8 cellular contexts compared by ENCODE assay signal in the genomic region with DNA sequence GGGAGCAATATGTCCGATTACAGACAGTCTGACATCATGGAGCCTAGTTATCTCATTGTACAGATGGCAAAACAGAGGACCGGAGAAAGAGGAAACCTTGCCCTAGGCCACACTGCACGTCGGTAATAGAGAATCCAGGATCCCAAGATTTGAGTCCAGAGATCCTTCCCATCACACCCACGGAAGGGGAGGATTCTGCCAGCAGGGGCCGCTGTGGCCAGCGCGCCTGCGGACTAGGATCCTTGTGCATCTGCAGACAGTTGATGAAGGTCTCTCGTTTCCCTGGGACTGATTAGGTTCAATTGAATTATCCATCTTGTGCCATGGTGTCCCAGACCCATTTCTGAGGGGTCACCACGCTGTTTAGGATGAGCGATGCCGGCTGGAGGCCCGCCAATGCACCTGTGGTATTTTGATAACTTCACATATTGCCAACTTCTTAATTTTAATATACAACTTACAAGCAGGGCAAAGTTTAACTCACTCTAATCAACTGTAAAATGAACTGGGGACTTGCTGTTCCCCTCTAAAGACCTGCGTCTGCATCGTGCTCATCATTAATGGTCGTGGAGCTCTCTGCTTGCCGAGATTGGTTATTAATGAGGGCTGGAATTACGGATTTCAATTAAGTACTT.
DNase-seq lines count a peak whose midpoint lies in the region; ATAC-seq and TF ChIP-seq lines count a peak whose summit lies in the region.

No MANE protein-coding gene starts in this region.

- no peak overlapping the region for H3K4me3 Mint-ChIP-seq in activated CD8-positive, alpha-beta T cell treated with anti-CD3 and anti-CD28 coated beads, Interleukin-2, amount 10 ng/mL, durations not matched to agents 7 days and 5 days

- no peaks in the 10 kb centered on the region for H3K36me3 Mint-ChIP-seq in activated CD8-positive, alpha-beta T cell treated with anti-CD3 and anti-CD28 coated beads, Interleukin-2, amount 10 ng/mL, durations not matched to agents 7 days and 5 days (ENCODE audit: low read depth)

- H3K4me3 ChIP-seq in HEK293 (ENCODE audit: low read depth, low read length) (no peak overlapping the region), prostate gland (no peak overlapping the region)

- ATAC-seq in activated CD8-positive, alpha-beta T cell treated with anti-CD3 and anti-CD28 coated beads, Interleukin-2, amount 10 ng/mL, durations not matched to agents 7 days and 5 days = no peak
- no peak for ATAC-seq in GM18858 (IDR thresholded peaks at IDR 0.05; ENCODE audit: unreplicated experiment)

- H3K9me3 ChIP-seq in HEK293 (ENCODE audit: control insufficient read depth, insufficient read depth, low read depth, low read length) (no peaks in the 10 kb centered on the region), prostate gland (no peaks in the 10 kb centered on the region)

- whole genome bisulfite sequencing in prostate gland = 53% methylated on average over 19 of the region's 19 CpGs

- no peaks in the 10 kb centered on the region for H3K36me3 ChIP-seq in HEK293 (ENCODE audit: control insufficient read depth in 2 of 2, insufficient read depth in 1 of 2, low read length in 2 of 2)
- H3K36me3 ChIP-seq in prostate gland = no peaks in the 10 kb centered on the region

- H3K27ac ChIP-seq in C4-2B (no peak overlapping the region), HEK293 (ENCODE audit: extremely low read depth, low read depth, low read length) (no peak overlapping the region), prostate gland (no peak overlapping the region)

- no peaks in the 10 kb centered on the region for H3K27me3 Mint-ChIP-seq in activated CD8-positive, alpha-beta T cell treated with anti-CD3 and anti-CD28 coated beads, Interleukin-2, amount 10 ng/mL, durations not matched to agents 7 days and 5 days (ENCODE audit: low read depth)

- CTCF ChIA-PET in HEK293 (lab: Yijun Ruan, JAX) = interaction anchor here (0.6 to 1.0 kb wide), 5 partner anchors 17 to 1825 kb away, joined by 3 to 4 read pairs (median 3); no protein-coding TSS in a partner anchor
- CTCF ChIA-PET in activated CD8-positive, alpha-beta T cell treated with anti-CD3 and anti-CD28 coated beads, Interleukin-2, amount 10 ng/mL, durations not matched to agents 7 days and 5 days (lab: Charles Lee) = no interaction called here

- no peaks in the 10 kb centered on the region for H3K4me1 Mint-ChIP-seq in activated CD8-positive, alpha-beta T cell treated with anti-CD3 and anti-CD28 coated beads, Interleukin-2, amount 10 ng/mL, durations not matched to agents 7 days and 5 days (ENCODE audit: low read depth)

- DNase-seq in activated CD8-positive, alpha-beta T cell treated with anti-CD3 and anti-CD28 coated beads, Interleukin-2, amount 10 ng/mL, durations not matched to agents 7 days and 5 days = peak; percentile 21
- DNase-seq in iPS-NIHi11 (ENCODE audit: low spot score) = peak; percentile 72
- DNase-seq in AG08395 (ENCODE audit: low spot score) = no peak
- no peak for DNase-seq in NOMO-1 treated with DMSO at 0.1 percent for 48 hours (lab: John Stamatoyannopoulos, UW; ENCODE audit: unreplicated experiment)
- DNase-seq in prostate gland (ENCODE audit: low spot score) = no peak

- H3K4me1 ChIP-seq in HEK293 (ENCODE audit: control insufficient read depth, insufficient read depth, low read length) = no peaks in the 10 kb centered on the region
- H3K4me1 ChIP-seq in prostate gland (replicated peaks) = peaks cover 4% of the 10 kb centered on the region

- H3K9me3 Mint-ChIP-seq in activated CD8-positive, alpha-beta T cell treated with anti-CD3 and anti-CD28 coated beads, Interleukin-2, amount 10 ng/mL, durations not matched to agents 7 days and 5 days (ENCODE audit: insufficient read depth) = no peaks in the 10 kb centered on the region

- peak; percentile 96 for TF ChIP-seq CTCF in C4-2B (conservative IDR thresholded peaks at IDR 0.05)
- TF ChIP-seq CTCF in HEK293 (tag by site-specific recombination; IDR thresholded peaks at IDR 0.05) = no peak
- peak in 2 of 4 experiments; percentile 41 for TF ChIP-seq CTCF in prostate gland (IDR thresholded peaks at IDR 0.05)

- TF ChIP-seq POLR2A in prostate gland (IDR thresholded peaks at IDR 0.05) = no peak

- no peaks in the 10 kb centered on the region for H3K27me3 ChIP-seq in prostate gland (replicated peaks; ENCODE audit: insufficient read depth)

- intact Hi-C loops in prostate gland (cut with DNase I) = loop anchor here (5.0 to 10.0 kb wide), 2 partner anchors 95 to 513 kb away; no protein-coding TSS in a partner anchor

- no peak overlapping the region for H3K27ac Mint-ChIP-seq in activated CD8-positive, alpha-beta T cell treated with anti-CD3 and anti-CD28 coated beads, Interleukin-2, amount 10 ng/mL, durations not matched to agents 7 days and 5 days

- POLR2A ChIA-PET in HEK293 (lab: Yijun Ruan, JAX) = no interaction called here
- POLR2A ChIA-PET in activated CD8-positive, alpha-beta T cell treated with anti-CD3 and anti-CD28 coated beads, Interleukin-2, amount 10 ng/mL, durations not matched to agents 7 days and 5 days (lab: Charles Lee) = no interaction called here

TF ChIP-seq in HEK293, 187 proteins besides CTCF, POLR2A, EP300 and RAD21:
- peak; percentile 24 for TF ChIP-seq ZNF654 (tag by site-specific recombination; IDR thresholded peaks at IDR 0.05; ENCODE audit: low read depth)
- TF ChIP-seq ZNF114 (tag by site-specific recombination; IDR thresholded peaks at IDR 0.05) = no peak

Comparison
In these comparisons a context has a peak if more than half of its experiments do, and no peak if none do; other contexts are left out.
1. DNase-seq: peak in activated CD8-positive, alpha-beta T cell treated with anti-CD3 and anti-CD28 coated beads, Interleukin-2, amount 10 ng/mL, durations not matched to agents 7 days and 5 days (single experiment) and iPS-NIHi11 (single experiment); none in AG08395 (single experiment), NOMO-1 treated with DMSO at 0.1 percent for 48 hours (single experiment) and prostate gland (single experiment).